Comparison of ENCODE assay signal across 13 cellular contexts in the genomic region with DNA sequence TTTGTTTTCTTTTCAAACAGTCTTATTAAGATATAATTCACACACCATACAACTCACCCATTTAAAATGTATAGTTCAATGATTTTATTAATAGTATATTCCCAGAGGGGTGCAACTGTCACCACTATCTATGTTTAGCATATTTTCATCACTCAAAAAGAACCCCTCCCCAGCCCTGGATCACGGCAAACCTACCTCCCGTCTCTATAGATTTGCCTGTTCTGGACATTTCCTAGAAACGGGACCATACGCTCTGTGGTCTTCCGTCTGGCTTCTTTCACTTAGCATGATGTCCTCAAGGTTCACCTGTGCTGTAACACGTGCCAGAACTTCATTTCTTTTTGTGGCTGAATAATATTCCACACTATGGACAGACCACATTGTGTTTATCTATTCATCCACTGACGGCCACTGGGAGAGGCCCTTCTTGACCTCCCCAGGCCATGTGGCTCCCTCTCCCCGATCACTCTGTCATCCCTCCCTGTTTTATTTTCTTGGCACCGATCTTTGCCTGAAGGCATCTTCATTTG. TPM values are rescaled to one million over a fixed set of nuclear protein-coding genes. Genes with fewer than 3 reads are reported as not detected.
A peak's percentile ranks its signal among the peaks of the same experiment; 100 is the strongest.
DNase-seq lines count a peak whose midpoint lies in the region; ATAC-seq and TF ChIP-seq lines count a peak whose summit lies in the region.
"Had no signal": no experiment of that assay in that cellular context is flagged by ENCODE, and none has a peak within 500 bp of the region (broad histone marks: within the 10 kb centered on the region; RNA-seq: fewer than 3 reads in every experiment).

No MANE protein-coding gene starts in this region.

- peaks cover 57% of the 10 kb centered on the region for H3K4me1 Mint-ChIP-seq in CD4-positive, alpha-beta T cell (ENCODE audit: low read depth)

- CTCF ChIA-PET in CD4-positive, alpha-beta T cell (lab: Charles Lee), result interaction anchor here (8.2 kb wide), 1 partner anchor 22 kb away, joined by 59 read pairs; no protein-coding TSS in a partner anchor

- no peaks in the 10 kb centered on the region for H3K27me3 ChIP-seq in CD4-positive, alpha-beta T cell (ENCODE audit: control insufficient read depth, insufficient read depth, low read length)
- H3K27me3 ChIP-seq in KMS-11 (ENCODE audit: insufficient read depth, low read depth) (no peaks in the 10 kb centered on the region), colonic mucosa (no peaks in the 10 kb centered on the region), osteoblast (ENCODE audit: insufficient read depth, low read length) (no peaks in the 10 kb centered on the region)

- peaks cover 51% of the 10 kb centered on the region for H3K79me2 ChIP-seq in KMS-11 (ENCODE audit: insufficient read depth, low read depth)
- H3K79me2 ChIP-seq in osteoblast (ENCODE audit: insufficient read depth, low read length), result no peaks in the 10 kb centered on the region

- DNase-seq in CD4-positive, alpha-beta T cell, result no peak
- DNase-seq in colonic mucosa, result no peak
- DNase-seq in osteoblast (ENCODE audit: insufficient read length, low spot score, missing footprints), result no peak
- no peak for DNase-seq in SK-N-DZ (ENCODE audit: low spot score)
- DNase-seq in GM03348 (ENCODE audit: low spot score), result no peak
- DNase-seq: foreskin fibroblast, NCI-H1105 treated with DMSO at 0.1 percent for 48 hours, PC-3 had no signal

- H3K9ac ChIP-seq in KMS-11 (peak overlapping the region; percentile 77; the same call in 1 of the 2 replicates), colonic mucosa (ENCODE audit: low read depth in 2 of 2, low read length in 2 of 2) (no peak overlapping the region)

- H3K4me2 ChIP-seq in KMS-11, result peak overlapping the region; percentile 96
- peak overlapping the region; percentile 61 for H3K4me2 ChIP-seq in osteoblast (ENCODE audit: insufficient read depth, low read length)

- peak overlapping the region; percentile 95 for H3K4me3 Mint-ChIP-seq in CD4-positive, alpha-beta T cell

- no peaks in the 10 kb centered on the region for H3K36me3 ChIP-seq in KMS-11 (ENCODE audit: insufficient read depth)
- no peaks in the 10 kb centered on the region for H3K36me3 ChIP-seq in colonic mucosa
- H3K36me3 ChIP-seq in osteoblast (ENCODE audit: insufficient read depth, low read length), result no peaks in the 10 kb centered on the region

- intact Hi-C loops in CD4-positive, alpha-beta T cell (cut with DNase I, micrococcal nuclease), result loop anchor here (2.0 to 10.0 kb wide), 4 partner anchors 30 to 468 kb away; partner anchors contain the start of genes HDAC11 (in 1 of the 2) and IQSEC1 (in 1 of the 2)
- intact Hi-C loops in colonic mucosa (cut with DNase I), result no loop called here

- H4K20me1 ChIP-seq in KMS-11 (ENCODE audit: insufficient read depth) (no peaks in the 10 kb centered on the region), osteoblast (ENCODE audit: insufficient read depth, low read length) (no peaks in the 10 kb centered on the region)

- H2AFZ ChIP-seq in KMS-11 (ENCODE audit: low read depth) (no peak overlapping the region), osteoblast (ENCODE audit: low read length) (peak overlapping the region; percentile 76)

- peak overlapping the region; percentile 98 for H3K27ac Mint-ChIP-seq in CD4-positive, alpha-beta T cell

- H3K4me1 ChIP-seq in KMS-11 (ENCODE audit: low read depth, poor library complexity, severe bottlenecking) (peaks cover 59% of the 10 kb centered on the region), colonic mucosa (no peaks in the 10 kb centered on the region), osteoblast (ENCODE audit: insufficient read depth, low read length) (peaks cover 59% of the 10 kb centered on the region)

- TF ChIP-seq CTCF in CD4-positive, alpha-beta T cell (IDR thresholded peaks at IDR 0.05), result no peak
- TF ChIP-seq CTCF in KMS-11 (conservative IDR thresholded peaks at IDR 0.05; ENCODE audit: low read depth, low read length), result no peak
- no peak for TF ChIP-seq CTCF in colonic mucosa (IDR thresholded peaks at IDR 0.05)
- no peak for TF ChIP-seq CTCF in osteoblast (IDR thresholded peaks at IDR 0.05; ENCODE audit: extremely low read depth, low read depth, low read length)

- ATAC-seq in CD4-positive, alpha-beta T cell (ENCODE audit: poor library complexity), result no peak
- ATAC-seq in HG02840 (IDR thresholded peaks at IDR 0.05; ENCODE audit: low FRiP score, unreplicated experiment) (no peak), GM18867 (IDR thresholded peaks at IDR 0.05; ENCODE audit: unreplicated experiment) (no peak)
- ATAC-seq: PC-3 had no signal

- H3K36me3 Mint-ChIP-seq in CD4-positive, alpha-beta T cell (ENCODE audit: low read depth), result peaks cover 15% of the 10 kb centered on the region

- H3K27ac ChIP-seq in CD4-positive, alpha-beta T cell (ENCODE audit: low read depth, low read length), result peak overlapping the region; percentile 98
- H3K27ac ChIP-seq in KMS-11, result peak overlapping the region; percentile 94
- H3K27ac ChIP-seq in colonic mucosa, result peak overlapping the region; percentile 81
- H3K27ac ChIP-seq in osteoblast (ENCODE audit: low read depth, low read length), result no peak overlapping the region
- H3K27ac ChIP-seq: VCaP had no signal

- H3K9me3 ChIP-seq in CD4-positive, alpha-beta T cell (ENCODE audit: control insufficient read depth, low read length), result no peaks in the 10 kb centered on the region
- H3K9me3 ChIP-seq in colonic mucosa (no peaks in the 10 kb centered on the region), osteoblast (ENCODE audit: low read depth, low read length) (no peaks in the 10 kb centered on the region)
- H3K9me3 ChIP-seq: mucosa of descending colon had no signal

- no peak overlapping the region for H3K4me3 ChIP-seq in KMS-11 (IDR thresholded peaks at IDR 0.05; ENCODE audit: insufficient read depth, low read depth, low read length)
- no peak overlapping the region for H3K4me3 ChIP-seq in colonic mucosa
- H3K4me3 ChIP-seq in osteoblast (ENCODE audit: insufficient read depth, low read length), result peak overlapping the region; percentile 52
- H3K4me3 ChIP-seq: mucosa of descending colon had no signal

- H3K27me3 Mint-ChIP-seq in CD4-positive, alpha-beta T cell, result no peaks in the 10 kb centered on the region

- POLR2A ChIA-PET in CD4-positive, alpha-beta T cell (lab: Charles Lee), result no interaction called here

- no peaks in the 10 kb centered on the region for H3K9me3 Mint-ChIP-seq in CD4-positive, alpha-beta T cell

RNA-seq across cellular contexts. Expression of gene IQSEC1, which starts 56.4 kb away (rescaled TPM):
- total RNA-seq in CD4-positive, alpha-beta T cell, result 100 to 1,000 TPM; 102 to 108 TPM
- total RNA-seq in colonic mucosa (10 to 100 TPM; 14.8 to 19.2 TPM), osteoblast (22.1 and 28.3 TPM in 2 replicates)
- 13.8 and 17.7 TPM in 2 replicates for polyA plus RNA-seq in SK-N-DZ (2014; cell fraction: cytosol; rRNA removed)
- polyA plus RNA-seq in SK-N-DZ (2014; cell fraction: nucleus; rRNA removed), result 18.1 and 36.8 TPM in 2 replicates
